Comparison of ENCODE assay signal across 13 cellular contexts in genomic region chr1:39006726-39007645, GRCh38.
"Had no signal": no experiment of that assay in that cellular context is flagged by ENCODE, and none has a peak within 500 bp of the region (broad histone marks: within the 10 kb centered on the region; RNA-seq: fewer than 3 reads in every experiment).

No MANE protein-coding gene starts in this region.

- H3K9me3 Mint-ChIP-seq: activated CD4-positive, alpha-beta memory T cell treated with anti-CD3 and anti-CD28 coated beads for 36 hours; activated naive CD4-positive, alpha-beta T cell treated with anti-CD3 and anti-CD28 coated beads, Interleukin-2, amount 50 U/mL, for 72 hours; dendritic cell treated with granulocyte-macrophage colony-stimulating factor and Interleukin-4, amounts not matched to agents 40 ng/mL and 50 ng/mL, for 4 days; naive thymus-derived CD8-positive, alpha-beta T cell; T-helper 2 cell treated with Interferon-gamma antibody and Interleukin-4, amounts not matched to agents 5 μg/mL and 100 μg/mL, for 36 hours had no signal

- DNase-seq: activated CD4-positive, alpha-beta memory T cell treated with anti-CD3 and anti-CD28 coated beads for 36 hours; activated CD4-positive, CD25-positive, alpha-beta regulatory T cell treated with anti-CD3 and anti-CD28 coated beads, Interleukin-2, amount 50 U/mL, for 72 hours; brain microvascular endothelial cell; cerebellar nuclear complex; hippocampal formation; naive thymus-derived CD8-positive, alpha-beta T cell; stimulated activated CD4-positive, alpha-beta T cell treated with anti-CD3 and anti-CD28 coated beads, Interleukin-12 subunit alpha, Interleukin-12 subunit beta, amount 100 ng/mL, for 4 hours; stimulated activated naive CD8-positive, alpha-beta T cell treated with anti-CD3 and anti-CD28 coated beads, Interleukin-15, Interleukin-2, amounts not matched to agents 100 U/mL and 50 U/mL, for 24 hours; testis; upper lobe of right lung had no signal

- H3K27ac Mint-ChIP-seq: activated CD4-positive, alpha-beta memory T cell treated with anti-CD3 and anti-CD28 coated beads for 36 hours; dendritic cell treated with granulocyte-macrophage colony-stimulating factor and Interleukin-4, amounts not matched to agents 40 ng/mL and 50 ng/mL, for 4 days; T-helper 2 cell treated with Interferon-gamma antibody and Interleukin-4, amounts not matched to agents 5 μg/mL and 100 μg/mL, for 36 hours had no signal

- H3K4me3 Mint-ChIP-seq: activated CD4-positive, alpha-beta memory T cell treated with anti-CD3 and anti-CD28 coated beads for 36 hours; dendritic cell treated with granulocyte-macrophage colony-stimulating factor and Interleukin-4, amounts not matched to agents 40 ng/mL and 50 ng/mL, for 4 days; naive thymus-derived CD8-positive, alpha-beta T cell; T-helper 2 cell treated with Interferon-gamma antibody and Interleukin-4, amounts not matched to agents 5 μg/mL and 100 μg/mL, for 36 hours had no signal

- H3K27ac ChIP-seq: brain microvascular endothelial cell, testis, upper lobe of right lung had no signal

- H3K4me3 ChIP-seq: testis, upper lobe of right lung had no signal

- ATAC-seq: activated naive CD4-positive, alpha-beta T cell treated with anti-CD3 and anti-CD28 coated beads, Interleukin-2, amount 50 U/mL, for 72 hours; stimulated activated naive CD8-positive, alpha-beta T cell treated with anti-CD3 and anti-CD28 coated beads, Interleukin-15, Interleukin-2, amounts not matched to agents 100 U/mL and 50 U/mL, for 24 hours; upper lobe of right lung had no signal

- H3K27me3 ChIP-seq: brain microvascular endothelial cell, testis, upper lobe of right lung had no signal

- H3K27me3 Mint-ChIP-seq: activated CD4-positive, alpha-beta memory T cell treated with anti-CD3 and anti-CD28 coated beads for 36 hours; dendritic cell treated with granulocyte-macrophage colony-stimulating factor and Interleukin-4, amounts not matched to agents 40 ng/mL and 50 ng/mL, for 4 days; naive thymus-derived CD8-positive, alpha-beta T cell had no signal

- H3K4me1 ChIP-seq: testis, upper lobe of right lung had no signal
